Comparison of ENCODE assay signal across 9 cellular contexts in the genomic region with DNA sequence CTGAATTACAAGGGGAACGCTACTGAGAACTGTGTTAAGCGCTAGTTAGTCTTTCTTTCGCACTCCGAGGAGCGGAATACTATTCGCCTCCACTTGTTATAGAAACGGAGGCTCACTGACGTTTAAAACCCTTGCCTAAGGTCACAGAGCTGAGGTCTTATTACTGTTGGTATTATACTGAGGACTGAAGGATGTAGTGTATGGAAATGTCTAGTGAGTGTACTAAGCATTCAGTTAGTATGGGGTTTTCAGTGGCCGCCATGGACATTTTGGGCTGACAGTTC. TPM values are rescaled to one million over a fixed set of nuclear protein-coding genes. Genes with fewer than 3 reads are reported as not detected.
A peak's percentile ranks its signal among the peaks of the same experiment; 100 is the strongest.
DNase-seq lines count a peak whose midpoint lies in the region; ATAC-seq and TF ChIP-seq lines count a peak whose summit lies in the region.
"Had no signal": no experiment of that assay in that cellular context is flagged by ENCODE, and none has a peak within 500 bp of the region (broad histone marks: within the 10 kb centered on the region; RNA-seq: fewer than 3 reads in every experiment).

No MANE protein-coding gene starts in this region.

- H3K9ac ChIP-seq in ES-I3 (ENCODE audit: low read depth, low read length), result peak overlapping the region; percentile 86; the same call in 1 of the 2 replicates

- H3K4me3 ChIP-seq in SJSA1 (peak overlapping the region; percentile 53; the same call in 1 of the 2 replicates), fibroblast of villous mesenchyme (ENCODE audit: low read depth, low read length) (peak overlapping the region; percentile 71), sigmoid colon (peak overlapping the region; percentile 53 to 82 (median 72))

- 21 to 76% methylated on average over 9 of the region's 9 CpGs for WGBS in sigmoid colon, 2 donors

- H3K27me3 ChIP-seq in SJSA1 (replicated peaks), result no peaks in the 10 kb centered on the region
- H3K27me3 ChIP-seq in sigmoid colon, result no peaks in the 10 kb centered on the region

- H3K27ac ChIP-seq in SJSA1, result no peak overlapping the region
- H3K27ac ChIP-seq in sigmoid colon, result peak overlapping the region; percentile 81 to 86 (median 85)

- TF ChIP-seq POLR2A in sigmoid colon (IDR thresholded peaks at IDR 0.05), result no peak

- DNase-seq in SJSA1 (ENCODE audit: low read depth in 1 of 2, low spot score in 2 of 2) (no peak), fibroblast of villous mesenchyme (ENCODE audit: low read depth) (no peak), sigmoid colon (peak; percentile 33), HUDEP-2 (lab: John Stamatoyannopoulos, UW; ENCODE audit: unreplicated experiment in 76 of 76) (no peak), SKM-1 (lab: John Stamatoyannopoulos, UW; ENCODE audit: unreplicated experiment) (no peak)
- DNase-seq: SHP77 treated with DMSO at 0.1 percent for 48 hours had no signal

- H3K9me3 ChIP-seq in ES-I3 (ENCODE audit: control insufficient read depth, insufficient read depth, low read length), result no peaks in the 10 kb centered on the region
- no peaks in the 10 kb centered on the region; the same call in 1 of the 2 replicates for H3K9me3 ChIP-seq in SJSA1 (replicated peaks)
- H3K9me3 ChIP-seq in sigmoid colon, result no peaks in the 10 kb centered on the region

- intact Hi-C loops in sigmoid colon (cut with DNase I), result loop anchor here (2.0 to 10.0 kb wide), 3 partner anchors 39 to 408 kb away; partner anchors contain the start of genes MLEC and P2RX7

- no peak for TF ChIP-seq EP300 in sigmoid colon (IDR thresholded peaks at IDR 0.05)

- ATAC-seq in HG02938 (IDR thresholded peaks at IDR 0.05; ENCODE audit: unreplicated experiment) (no peak), GM21423 (IDR thresholded peaks at IDR 0.05; ENCODE audit: unreplicated experiment) (no peak)

- TF ChIP-seq CTCF in fibroblast of villous mesenchyme (IDR thresholded peaks at IDR 0.05; ENCODE audit: insufficient read depth, low read depth, low read length) (no peak), sigmoid colon (IDR thresholded peaks at IDR 0.05) (no peak)

- H3K36me3 ChIP-seq in ES-I3 (ENCODE audit: insufficient read depth, low read length) (peaks cover 4% of the 10 kb centered on the region), SJSA1 (peaks cover 13% of the 10 kb centered on the region), sigmoid colon (peaks cover 3 to 64% (median 21%) of the 10 kb centered on the region in 4 donors)

- H3K4me1 ChIP-seq in ES-I3 (ENCODE audit: insufficient read depth, low read length), result peaks cover 4% of the 10 kb centered on the region; the same call in 1 of the 2 replicates
- peaks cover 13% of the 10 kb centered on the region; the same call in 1 of the 2 replicates for H3K4me1 ChIP-seq in SJSA1 (replicated peaks)
- peaks cover 0 to 20% (median 16%) of the 10 kb centered on the region in 4 donors for H3K4me1 ChIP-seq in sigmoid colon

RNA-seq across cellular contexts. Expression of gene ACADS, which starts 0.8 kb away (rescaled TPM):
- 6.8 and 11.1 TPM in 2 replicates for total RNA-seq in SJSA1 (2014; rRNA removed; shearing (Covaris generic))
- total RNA-seq in fibroblast of villous mesenchyme, result 6.9 and 9.7 TPM in 2 replicates
- total RNA-seq in sigmoid colon, result 10 to 100 TPM; 36.8 to 40.3 (median 39.1) TPM
- 100 to 1,000 TPM; 111 to 325 (median 192) TPM for polyA plus RNA-seq in sigmoid colon

RNA-seq across cellular contexts. Expression of gene UNC119B, which starts 16.2 kb away (rescaled TPM):
- 4.7 and 6.9 TPM in 2 replicates for total RNA-seq in SJSA1 (2014; rRNA removed; shearing (Covaris generic))
- 18.7 and 25.0 TPM in 2 replicates for total RNA-seq in fibroblast of villous mesenchyme
- total RNA-seq in sigmoid colon, result 10 to 100 TPM; 11.1 to 18.3 (median 18.1) TPM
- 10 to 100 TPM in 1 of 3 donors, 1 to 10 TPM in 2; 8.4 to 19.3 (median 9.9) TPM for polyA plus RNA-seq in sigmoid colon

RNA-seq across cellular contexts. Expression of gene MLEC, which starts 39.5 kb away (rescaled TPM):
- total RNA-seq in SJSA1 (2014; rRNA removed; shearing (Covaris generic)), result 70.0 and 84.6 TPM in 2 replicates
- 126 and 224 TPM in 2 replicates for total RNA-seq in fibroblast of villous mesenchyme
- 10 to 100 TPM; 30.3 to 40.3 (median 33.6) TPM for total RNA-seq in sigmoid colon
- polyA plus RNA-seq in sigmoid colon, result 100 to 1,000 TPM in 1 of 3 donors, 10 to 100 TPM in 2; 22.2 to 164 (median 31.0) TPM
